27 cellular contexts compared by ENCODE assay signal in the genomic region with DNA sequence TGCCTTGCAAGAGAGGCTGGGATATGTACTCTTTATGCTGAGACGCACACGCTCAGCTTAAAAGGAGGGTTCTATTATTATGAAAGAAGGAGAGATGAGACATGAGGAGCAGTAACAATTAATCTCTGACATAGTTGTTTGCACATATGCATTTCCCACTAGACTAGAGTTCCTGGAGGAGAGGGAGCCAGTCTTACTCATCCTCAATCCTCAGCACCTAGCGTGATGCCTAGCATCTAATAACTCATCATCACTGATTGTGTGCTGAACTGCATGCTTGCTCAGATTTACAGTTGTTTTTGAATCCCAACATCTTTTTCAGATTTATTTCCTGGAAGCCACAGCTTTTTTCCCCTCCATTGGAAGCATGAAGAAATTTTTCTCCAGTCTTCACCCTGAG.
"Had no signal": no experiment of that assay in that cellular context is flagged by ENCODE, and none has a peak within 500 bp of the region (broad histone marks: within the 10 kb centered on the region; RNA-seq: fewer than 3 reads in every experiment).

No MANE protein-coding gene starts in this region.

- ATAC-seq: Panc1 had no signal

- H3K27me3 Mint-ChIP-seq: activated CD4-positive, alpha-beta memory T cell treated with anti-CD3 and anti-CD28 coated beads for 36 hours; activated naive CD4-positive, alpha-beta T cell treated with anti-CD3 and anti-CD28 coated beads, Interleukin-2, amount 10 ng/mL, durations not matched to agents 7 days and 5 days; activated naive CD8-positive, alpha-beta T cell treated with anti-CD3 and anti-CD28 coated beads for 36 hours had no signal

- H3K4me3 Mint-ChIP-seq: activated CD4-positive, alpha-beta memory T cell treated with anti-CD3 and anti-CD28 coated beads for 36 hours; activated CD4-positive, alpha-beta T cell treated with anti-CD3 and anti-CD28 coated beads, Interleukin-2, amount 10 ng/mL, durations not matched to agents 7 days and 5 days; activated naive CD4-positive, alpha-beta T cell treated with anti-CD3 and anti-CD28 coated beads, Interleukin-2, amount 10 ng/mL, durations not matched to agents 7 days and 5 days; activated naive CD8-positive, alpha-beta T cell treated with anti-CD3 and anti-CD28 coated beads for 36 hours had no signal

- DNase-seq: activated CD4-positive, alpha-beta memory T cell treated with anti-CD3 and anti-CD28 coated beads for 36 hours; activated CD4-positive, alpha-beta T cell treated with anti-CD3 and anti-CD28 coated beads, Interleukin-2, amount 10 ng/mL, durations not matched to agents 7 days and 5 days; activated CD4-positive, CD25-positive, alpha-beta regulatory T cell; activated gamma-delta T cell treated with Interleukin-2 at 50 U/mL for 16 hours; activated naive CD4-positive, alpha-beta T cell treated with anti-CD3 and anti-CD28 coated beads, Interleukin-2, amount 10 ng/mL, durations not matched to agents 7 days and 5 days; activated naive CD8-positive, alpha-beta T cell treated with anti-CD3 and anti-CD28 coated beads for 36 hours; activated T-cell treated with anti-CD3 and anti-CD28 coated beads for 4 hours; activated T-cell treated with anti-CD3 and anti-CD28 coated beads, Interleukin-2, amount 50 U/mL, for 48 hours; anterior cingulate cortex; cerebellar nuclear complex; Karpas-422; MM.1S; NCI-H1105 treated with DMSO at 0.1 percent for 48 hours; NCI-H1436 treated with DMSO at 0.1 percent for 48 hours; NCI-H187 treated with DMSO at 0.1 percent for 48 hours; NCI-H2081 treated with DMSO at 0.1 percent for 48 hours; NCI-H2227 treated with DMSO at 0.1 percent for 48 hours; NCI-H526 treated with DMSO at 0.1 percent for 48 hours; NCI-H82; NK-92 treated with Interleukin-12 subunit alpha and Interleukin-12 subunit beta, amount 100 ng/mL, for 24 hours; OCI-M1; Right ventricle myocardium superior; SJCRH30; SK-N-SH; T-helper 1 cell had no signal

- H3K27ac Mint-ChIP-seq: activated CD4-positive, alpha-beta memory T cell treated with anti-CD3 and anti-CD28 coated beads for 36 hours; activated CD4-positive, alpha-beta T cell treated with anti-CD3 and anti-CD28 coated beads, Interleukin-2, amount 10 ng/mL, durations not matched to agents 7 days and 5 days; activated naive CD4-positive, alpha-beta T cell treated with anti-CD3 and anti-CD28 coated beads, Interleukin-2, amount 10 ng/mL, durations not matched to agents 7 days and 5 days; activated naive CD8-positive, alpha-beta T cell treated with anti-CD3 and anti-CD28 coated beads for 36 hours; activated T-helper 2 cell treated with anti-CD3 and anti-CD28 coated beads, Interferon-gamma antibody, Interleukin-2, Interleukin-4, amounts not matched to agents 10 μg/mL and 5 μg/mL and 100 μg/mL, durations not matched to agents 14 hours and 24 hours and 36 hours had no signal

- H3K9me3 Mint-ChIP-seq: activated CD4-positive, alpha-beta memory T cell treated with anti-CD3 and anti-CD28 coated beads for 36 hours; activated naive CD4-positive, alpha-beta T cell treated with anti-CD3 and anti-CD28 coated beads, Interleukin-2, amount 10 ng/mL, durations not matched to agents 7 days and 5 days; activated T-helper 2 cell treated with anti-CD3 and anti-CD28 coated beads, Interferon-gamma antibody, Interleukin-2, Interleukin-4, amounts not matched to agents 10 μg/mL and 5 μg/mL and 100 μg/mL, durations not matched to agents 14 hours and 24 hours and 36 hours had no signal

- H3K4me1 Mint-ChIP-seq: activated CD4-positive, alpha-beta T cell treated with anti-CD3 and anti-CD28 coated beads, Interleukin-2, amount 10 ng/mL, durations not matched to agents 7 days and 5 days had no signal

- H3K36me3 Mint-ChIP-seq: activated CD4-positive, alpha-beta memory T cell treated with anti-CD3 and anti-CD28 coated beads for 36 hours; activated naive CD4-positive, alpha-beta T cell treated with anti-CD3 and anti-CD28 coated beads, Interleukin-2, amount 10 ng/mL, durations not matched to agents 7 days and 5 days; activated naive CD8-positive, alpha-beta T cell treated with anti-CD3 and anti-CD28 coated beads for 36 hours had no signal

- H3K4me3 ChIP-seq: SJCRH30 had no signal
